In the genomic region with DNA sequence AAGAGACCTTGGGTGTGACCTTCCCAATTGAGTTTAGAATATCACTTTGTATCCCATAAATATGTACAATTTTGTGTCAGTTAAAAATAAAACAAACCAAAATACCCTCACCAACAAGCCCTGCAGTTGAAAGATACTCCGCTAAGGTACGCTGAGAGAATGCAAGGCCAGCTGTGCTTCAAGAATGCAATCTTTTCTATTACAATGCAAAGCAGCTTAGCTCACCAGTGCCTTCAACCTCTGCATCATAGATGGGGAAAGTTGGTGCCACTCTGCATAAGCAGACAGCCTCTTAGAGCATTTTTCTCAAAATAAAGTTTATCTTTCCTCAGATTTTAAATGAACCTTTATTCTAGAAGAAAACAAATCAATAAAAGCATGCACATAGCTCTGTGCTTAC, we compare ENCODE assay signal across 23 cellular contexts.
"Had no signal": no experiment of that assay in that cellular context is flagged by ENCODE, and none has a peak within 500 bp of the region (broad histone marks: within the 10 kb centered on the region; RNA-seq: fewer than 3 reads in every experiment).

No MANE protein-coding gene starts in this region.

- H3K4me3 ChIP-seq: adrenal gland, Peyer's patch had no signal

- H3K4me2 ChIP-seq: KMS-11 had no signal

- H3K4me1 Mint-ChIP-seq: activated B cell treated with CpG ODN at 0.5 μM for 24 hours; activated CD4-positive, alpha-beta T cell treated with anti-CD3 and anti-CD28 coated beads, Interleukin-2, amount 10 ng/mL, durations not matched to agents 24 days and 14 days; activated CD8-positive, alpha-beta memory T cell treated with anti-CD3 and anti-CD28 coated beads, Interleukin-2, amount 10 ng/mL, durations not matched to agents 7 days and 5 days; activated naive CD4-positive, alpha-beta T cell treated with anti-CD3 and anti-CD28 coated beads, Interleukin-2, amount 10 ng/mL, durations not matched to agents 7 days and 5 days; activated naive CD8-positive, alpha-beta T cell treated with anti-CD3 and anti-CD28 coated beads, Interleukin-2, amount 10 ng/mL, durations not matched to agents 7 days and 5 days had no signal

- H3K4me3 Mint-ChIP-seq: activated B cell treated with CpG ODN at 0.5 μM for 24 hours; activated CD4-positive, alpha-beta T cell treated with anti-CD3 and anti-CD28 coated beads, Interleukin-2, amount 10 ng/mL, durations not matched to agents 24 days and 14 days; activated CD8-positive, alpha-beta memory T cell treated with anti-CD3 and anti-CD28 coated beads, Interleukin-2, amount 10 ng/mL, durations not matched to agents 7 days and 5 days; activated naive CD4-positive, alpha-beta T cell treated with anti-CD3 and anti-CD28 coated beads, Interleukin-2, amount 10 ng/mL, durations not matched to agents 7 days and 5 days; activated naive CD8-positive, alpha-beta T cell treated with anti-CD3 and anti-CD28 coated beads, Interleukin-2, amount 10 ng/mL, durations not matched to agents 7 days and 5 days; activated T-cell treated with anti-CD3 and anti-CD28 coated beads, Interleukin-2, amount 50 U/mL, for 24 hours; T-helper 1 cell treated with Interleukin-12 subunit alpha and Interleukin-12 subunit beta and Interleukin-4 antibody, amounts not matched to agents 30 μg/mL and 1 μg/mL, for 36 hours had no signal

- H3K9ac ChIP-seq: KMS-11 had no signal

- H3K36me3 Mint-ChIP-seq: activated CD8-positive, alpha-beta memory T cell treated with anti-CD3 and anti-CD28 coated beads, Interleukin-2, amount 10 ng/mL, durations not matched to agents 7 days and 5 days; activated naive CD4-positive, alpha-beta T cell treated with anti-CD3 and anti-CD28 coated beads, Interleukin-2, amount 10 ng/mL, durations not matched to agents 7 days and 5 days; activated naive CD8-positive, alpha-beta T cell treated with anti-CD3 and anti-CD28 coated beads, Interleukin-2, amount 10 ng/mL, durations not matched to agents 7 days and 5 days had no signal

- H3K27me3 ChIP-seq: adrenal gland, Peyer's patch had no signal

- H3K36me3 ChIP-seq: adrenal gland, Peyer's patch had no signal

- H3K27me3 Mint-ChIP-seq: activated B cell treated with CpG ODN at 0.5 μM for 24 hours; activated CD4-positive, alpha-beta T cell treated with anti-CD3 and anti-CD28 coated beads, Interleukin-2, amount 10 ng/mL, durations not matched to agents 24 days and 14 days; activated CD8-positive, alpha-beta memory T cell treated with anti-CD3 and anti-CD28 coated beads, Interleukin-2, amount 10 ng/mL, durations not matched to agents 7 days and 5 days; activated naive CD4-positive, alpha-beta T cell treated with anti-CD3 and anti-CD28 coated beads, Interleukin-2, amount 10 ng/mL, durations not matched to agents 7 days and 5 days; activated naive CD8-positive, alpha-beta T cell treated with anti-CD3 and anti-CD28 coated beads, Interleukin-2, amount 10 ng/mL, durations not matched to agents 7 days and 5 days; activated T-cell treated with anti-CD3 and anti-CD28 coated beads, Interleukin-2, amount 50 U/mL, for 24 hours had no signal

- H3K9me3 ChIP-seq: adrenal gland, Peyer's patch had no signal

- H3K4me1 ChIP-seq: adrenal gland, Peyer's patch had no signal

- DNase-seq: activated B cell treated with CpG ODN at 0.5 μM for 24 hours; activated CD4-positive, alpha-beta T cell treated with anti-CD3 and anti-CD28 coated beads for 1 hour; activated CD4-positive, alpha-beta T cell treated with anti-CD3 and anti-CD28 coated beads, Interleukin-2, amount 10 ng/mL, durations not matched to agents 24 days and 14 days; activated CD4-positive, alpha-beta T cell treated with anti-CD3 and anti-CD28 coated beads, Interleukin-2, amount 50 U/mL, for 48 hours; activated CD8-positive, alpha-beta memory T cell treated with anti-CD3 and anti-CD28 coated beads, Interleukin-2, amount 10 ng/mL, durations not matched to agents 7 days and 5 days; activated gamma-delta T cell treated with Interleukin-2 at 50 U/mL for 16 hours; activated naive CD4-positive, alpha-beta T cell treated with anti-CD3 and anti-CD28 coated beads, Interleukin-2, amount 10 ng/mL, durations not matched to agents 7 days and 5 days; activated naive CD8-positive, alpha-beta T cell treated with anti-CD3 and anti-CD28 coated beads, Interleukin-2, amount 10 ng/mL, durations not matched to agents 7 days and 5 days; activated T-cell treated with anti-CD3 and anti-CD28 coated beads, Interleukin-2, amount 50 U/mL, for 24 hours; adrenal gland; anterior cingulate cortex; NCI-H1092; NCI-H1417; NCI-H1930; NCI-H2171; NCI-H345; NCI-H510A; NCI-H69; NK-92 treated with Interleukin-12 subunit alpha and Interleukin-12 subunit beta, amount 100 ng/mL, for 24 hours; Peyer's patch; SHP77 had no signal

- H3K9me3 Mint-ChIP-seq: activated B cell treated with CpG ODN at 0.5 μM for 24 hours; activated CD4-positive, alpha-beta T cell treated with anti-CD3 and anti-CD28 coated beads, Interleukin-2, amount 10 ng/mL, durations not matched to agents 24 days and 14 days; activated naive CD4-positive, alpha-beta T cell treated with anti-CD3 and anti-CD28 coated beads, Interleukin-2, amount 10 ng/mL, durations not matched to agents 7 days and 5 days; activated naive CD8-positive, alpha-beta T cell treated with anti-CD3 and anti-CD28 coated beads, Interleukin-2, amount 10 ng/mL, durations not matched to agents 7 days and 5 days; T-helper 1 cell treated with Interleukin-12 subunit alpha and Interleukin-12 subunit beta and Interleukin-4 antibody, amounts not matched to agents 30 μg/mL and 1 μg/mL, for 36 hours had no signal

- ATAC-seq: activated CD8-positive, alpha-beta memory T cell treated with anti-CD3 and anti-CD28 coated beads, Interleukin-2, amount 10 ng/mL, durations not matched to agents 7 days and 5 days had no signal

- H3K27ac ChIP-seq: adrenal gland, KMS-11, Peyer's patch had no signal

- H3K27ac Mint-ChIP-seq: activated B cell treated with CpG ODN at 0.5 μM for 24 hours; activated CD4-positive, alpha-beta T cell treated with anti-CD3 and anti-CD28 coated beads, Interleukin-2, amount 10 ng/mL, durations not matched to agents 24 days and 14 days; activated CD8-positive, alpha-beta memory T cell treated with anti-CD3 and anti-CD28 coated beads, Interleukin-2, amount 10 ng/mL, durations not matched to agents 7 days and 5 days; activated naive CD4-positive, alpha-beta T cell treated with anti-CD3 and anti-CD28 coated beads, Interleukin-2, amount 10 ng/mL, durations not matched to agents 7 days and 5 days; activated naive CD8-positive, alpha-beta T cell treated with anti-CD3 and anti-CD28 coated beads, Interleukin-2, amount 10 ng/mL, durations not matched to agents 7 days and 5 days; activated T-cell treated with anti-CD3 and anti-CD28 coated beads, Interleukin-2, amount 50 U/mL, for 24 hours; T-helper 1 cell treated with Interleukin-12 subunit alpha and Interleukin-12 subunit beta and Interleukin-4 antibody, amounts not matched to agents 30 μg/mL and 1 μg/mL, for 36 hours had no signal
